Comparison of ENCODE assay signal across 22 cellular contexts in the genomic region with DNA sequence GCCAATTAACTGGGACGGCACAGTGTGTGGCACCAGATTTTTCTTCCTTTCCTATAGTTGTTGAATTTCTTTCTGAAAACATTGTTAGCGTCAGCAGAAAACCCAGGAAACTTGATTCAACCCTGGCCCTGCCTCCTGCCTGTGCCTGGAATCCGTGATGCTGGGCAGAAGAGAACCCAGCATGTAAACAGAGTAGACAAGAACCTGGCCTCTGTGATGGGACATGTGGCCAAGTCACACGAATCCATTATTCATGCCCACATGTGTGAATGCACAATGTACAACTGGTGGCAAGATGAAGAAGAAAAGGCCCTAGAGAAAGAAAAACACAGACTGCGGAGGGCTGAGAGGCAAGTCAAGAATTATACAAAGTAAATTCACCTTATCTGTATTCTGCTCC.
A peak's percentile ranks its signal among the peaks of the same experiment; 100 is the strongest.
DNase-seq lines count a peak whose midpoint lies in the region; ATAC-seq, FAIRE-seq and TF ChIP-seq lines count a peak whose summit lies in the region.
"Had no signal": no experiment of that assay in that cellular context is flagged by ENCODE, and none has a peak within 500 bp of the region (broad histone marks: within the 10 kb centered on the region; RNA-seq: fewer than 3 reads in every experiment).

No MANE protein-coding gene starts in this region.

- peak; percentile 52 for FAIRE-seq in astrocyte (lab: Jason Lieb, UNC)
- FAIRE-seq: A549, D721Med, GM12878, GM12892, GM18507 had no signal

- intact Hi-C loops in heart left ventricle (cut with DNase I) (no loop called here), ascending aorta (cut with DNase I) (no loop called here)

- H3K27me3 ChIP-seq in astrocyte (ENCODE audit: insufficient read depth, low read length) (no peaks in the 10 kb centered on the region), heart left ventricle (peaks cover 0 to 11% (median 0%) of the 10 kb centered on the region in 9 donors), ascending aorta (no peaks in the 10 kb centered on the region)
- H3K27me3 ChIP-seq: BLaER1 treated with 17β-estradiol and CSF1 and Interleukin-3, amounts not matched to agents 10 nM and 100 nM had no signal

- no peak for TF ChIP-seq POLR2A in heart left ventricle (IDR thresholded peaks at IDR 0.05)

- DNase-seq in G401 (ENCODE audit: low spot score) (peak; percentile 29), astrocyte (ENCODE audit: low read depth) (no peak), caudate nucleus (lab: John Stamatoyannopoulos, UW) (peak in 1 of 61 donors; percentile 0), heart left ventricle (no peak), ascending aorta (ENCODE audit: low spot score in 2 of 2) (no peak)
- DNase-seq: AML-193; Caco-2; Calu3; CD4-positive, alpha-beta T cell; CD8-positive, alpha-beta T cell; DMS79 treated with DMSO at 0.1 percent for 48 hours; GDM1 had no signal

- ATAC-seq in heart left ventricle (no peak), HG02759 (IDR thresholded peaks at IDR 0.05; ENCODE audit: unreplicated experiment) (no peak)
- ATAC-seq: A549; CD8-positive, alpha-beta T cell; GM12878 had no signal

- no peaks in the 10 kb centered on the region for H4K20me1 ChIP-seq in astrocyte (ENCODE audit: insufficient read depth, low read length)
- H4K20me1 ChIP-seq: BLaER1 treated with 17β-estradiol and CSF1 and Interleukin-3, amounts not matched to agents 10 nM and 100 nM had no signal

- H3K27ac ChIP-seq in astrocyte (ENCODE audit: low read depth, low read length) (no peak overlapping the region), caudate nucleus (ENCODE audit: low read depth, low read length) (peak overlapping the region; percentile 36), heart left ventricle (no peak overlapping the region), ascending aorta (no peak overlapping the region)
- H3K27ac ChIP-seq: 22Rv1; A549; BLaER1 treated with 17β-estradiol and CSF1 and Interleukin-3, amounts not matched to agents 10 nM and 100 nM; C4-2B had no signal

- H3K36me3 Mint-ChIP-seq in astrocyte (ENCODE audit: low read depth, unreplicated experiment): no peaks in the 10 kb centered on the region

- TF ChIP-seq CTCF in astrocyte (IDR thresholded peaks at IDR 0.05; ENCODE audit: insufficient read depth, low read depth, low read length) (no peak), heart left ventricle (IDR thresholded peaks at IDR 0.05) (no peak), ascending aorta (IDR thresholded peaks at IDR 0.05) (no peak)

- in situ Hi-C loops in G401 (cut with HindIII; ENCODE audit: low sequenced_read_pairs): no loop called here

- H3K36me3 ChIP-seq in astrocyte (ENCODE audit: insufficient read depth, low read length): no peaks in the 10 kb centered on the region
- no peaks in the 10 kb centered on the region for H3K36me3 ChIP-seq in heart left ventricle
- no peaks in the 10 kb centered on the region for H3K36me3 ChIP-seq in ascending aorta

- H3K4me1 Mint-ChIP-seq in astrocyte (ENCODE audit: low read depth, unreplicated experiment): no peaks in the 10 kb centered on the region

- no peak overlapping the region for H3K4me2 ChIP-seq in astrocyte (ENCODE audit: low read length)
- H3K4me2 ChIP-seq: A549; BLaER1 treated with 17β-estradiol and CSF1 and Interleukin-3, amounts not matched to agents 10 nM and 100 nM had no signal

- no peaks in the 10 kb centered on the region for H3K9me3 Mint-ChIP-seq in astrocyte (ENCODE audit: unreplicated experiment)
- H3K9me3 Mint-ChIP-seq: CD4-positive, alpha-beta T cell; CD8-positive, alpha-beta T cell had no signal

- no peak overlapping the region for H3K4me3 Mint-ChIP-seq in astrocyte (ENCODE audit: unreplicated experiment)
- H3K4me3 Mint-ChIP-seq: B cell; CD4-positive, alpha-beta T cell; CD8-positive, alpha-beta T cell had no signal

- H3K79me2 ChIP-seq in astrocyte (ENCODE audit: insufficient read depth, low read length): no peaks in the 10 kb centered on the region

- no peaks in the 10 kb centered on the region for H3K4me1 ChIP-seq in astrocyte (ENCODE audit: insufficient read depth, low read length)
- H3K4me1 ChIP-seq in heart left ventricle: no peaks in the 10 kb centered on the region
- H3K4me1 ChIP-seq in ascending aorta: no peaks in the 10 kb centered on the region
- H3K4me1 ChIP-seq: A549, Caco-2 had no signal

- H3K27ac Mint-ChIP-seq in astrocyte (ENCODE audit: unreplicated experiment): no peak overlapping the region
- H3K27ac Mint-ChIP-seq: B cell; CD4-positive, alpha-beta T cell; CD8-positive, alpha-beta T cell had no signal

- H3K9ac ChIP-seq in astrocyte (ENCODE audit: low read length): no peak overlapping the region
- H3K9ac ChIP-seq: BLaER1 treated with 17β-estradiol and CSF1 and Interleukin-3, amounts not matched to agents 10 nM and 100 nM had no signal

- 75 to 95% (median 88%) methylated on average over 5 of the region's 5 CpGs for WGBS in heart left ventricle, 4 donors

- H3K27me3 Mint-ChIP-seq in astrocyte (ENCODE audit: low read depth, unreplicated experiment): no peaks in the 10 kb centered on the region
- H3K27me3 Mint-ChIP-seq: B cell; CD4-positive, alpha-beta T cell had no signal

- H3K4me3 ChIP-seq in astrocyte (ENCODE audit: insufficient read depth, low read depth, low read length): no peak overlapping the region
- H3K4me3 ChIP-seq in heart left ventricle: no peak overlapping the region
- no peak overlapping the region for H3K4me3 ChIP-seq in ascending aorta
- H3K4me3 ChIP-seq: A549; BLaER1 treated with 17β-estradiol and CSF1 and Interleukin-3, amounts not matched to agents 10 nM and 100 nM; GM12878 had no signal

- no peak overlapping the region for H2AFZ ChIP-seq in astrocyte (ENCODE audit: low read depth, low read length)

- H3K9me3 ChIP-seq in astrocyte (ENCODE audit: insufficient read depth, low read depth, low read length) (no peaks in the 10 kb centered on the region), heart left ventricle (no peaks in the 10 kb centered on the region), ascending aorta (no peaks in the 10 kb centered on the region)
- H3K9me3 ChIP-seq: A549; BLaER1 treated with 17β-estradiol and CSF1 and Interleukin-3, amounts not matched to agents 10 nM and 100 nM; Caco-2 had no signal
